19 cellular contexts compared by ENCODE assay signal in genomic region chr17:8890671-8891070, GRCh38. TPM values are rescaled to one million over a fixed set of nuclear protein-coding genes. Genes with fewer than 3 reads are reported as not detected.
DNase-seq lines count a peak whose midpoint lies in the region; ATAC-seq and TF ChIP-seq lines count a peak whose summit lies in the region.
"Had no signal": no experiment of that assay in that cellular context is flagged by ENCODE, and none has a peak within 500 bp of the region (broad histone marks: within the 10 kb centered on the region; RNA-seq: fewer than 3 reads in every experiment).

No MANE protein-coding gene starts in this region.

- no peak overlapping the region for H3K4me3 ChIP-seq in tibial artery
- H3K4me3 ChIP-seq: A549, HAP-1 had no signal

- CTCF ChIA-PET in activated CD8-positive, alpha-beta T cell treated with anti-CD3 and anti-CD28 coated beads, Interleukin-2, amount 10 ng/mL, durations not matched to agents 7 days and 5 days (lab: Charles Lee): interaction anchor here (0.9 to 3.2 kb wide), 4 partner anchors 9 to 107 kb away, joined by 3 to 12 read pairs (median 4); no protein-coding TSS in a partner anchor
- CTCF ChIA-PET in activated CD8-positive, alpha-beta T cell treated with anti-CD3 and anti-CD28 coated beads for 36 hours (lab: Charles Lee): interaction anchor here (1.0 to 1.3 kb wide), 4 partner anchors 10 to 107 kb away, joined by 3 to 5 read pairs (median 4); no protein-coding TSS in a partner anchor

- no peak for DNase-seq in activated CD8-positive, alpha-beta T cell treated with anti-CD3 and anti-CD28 coated beads, Interleukin-2, amount 10 ng/mL, durations not matched to agents 7 days and 5 days
- DNase-seq in activated CD8-positive, alpha-beta T cell treated with anti-CD3 and anti-CD28 coated beads for 36 hours: no peak
- peak; percentile 31 for DNase-seq in natural killer cell treated with Interleukin-12 subunit alpha and Interleukin-12 subunit beta and Interleukin-15 and Interleukin-18, amount 100 ng/mL, for 72 hours (ENCODE audit: low spot score)
- DNase-seq in natural killer cell (no peak), tibial artery (no peak)
- DNase-seq: AML-193; Calu3; CD4-positive, alpha-beta memory T cell; DMS79 treated with DMSO at 0.1 percent for 48 hours; EL had no signal

- H3K27ac ChIP-seq in tibial artery: no peak overlapping the region
- H3K27ac ChIP-seq: 22Rv1, A549, C4-2B had no signal

- peaks cover 65% of the 10 kb centered on the region for H3K36me3 Mint-ChIP-seq in activated CD8-positive, alpha-beta T cell treated with anti-CD3 and anti-CD28 coated beads, Interleukin-2, amount 10 ng/mL, durations not matched to agents 7 days and 5 days (ENCODE audit: low read depth)
- H3K36me3 Mint-ChIP-seq in activated CD8-positive, alpha-beta T cell treated with anti-CD3 and anti-CD28 coated beads for 36 hours (ENCODE audit: low read depth): peaks cover 45% of the 10 kb centered on the region
- peaks cover 15% of the 10 kb centered on the region for H3K36me3 Mint-ChIP-seq in natural killer cell treated with Interleukin-12 subunit alpha and Interleukin-12 subunit beta and Interleukin-15 and Interleukin-18, amount 100 ng/mL, for 72 hours
- H3K36me3 Mint-ChIP-seq in natural killer cell: peaks cover 18% of the 10 kb centered on the region
- H3K36me3 Mint-ChIP-seq in dendritic cell treated with granulocyte-macrophage colony-stimulating factor and Interleukin-4, amounts not matched to agents 40 ng/mL and 50 ng/mL, for 4 days (ENCODE audit: low read depth): peaks cover 100% of the 10 kb centered on the region

- H3K9me3 ChIP-seq in tibial artery: no peaks in the 10 kb centered on the region
- H3K9me3 ChIP-seq: A549, HAP-1 had no signal

- intact Hi-C loops in activated CD8-positive, alpha-beta T cell treated with anti-CD3 and anti-CD28 coated beads for 36 hours (cut with micrococcal nuclease): no loop called here
- intact Hi-C loops in natural killer cell (cut with micrococcal nuclease): no loop called here
- intact Hi-C loops in dendritic cell treated with granulocyte-macrophage colony-stimulating factor and Interleukin-4, amounts not matched to agents 40 ng/mL and 50 ng/mL, for 4 days (cut with micrococcal nuclease): loop anchor here (5.0 to 10.0 kb wide), 2 partner anchors 43 to 86 kb away; no protein-coding TSS in a partner anchor
- intact Hi-C loops in tibial artery (cut with DNase I; ENCODE audit: low total_unique reads): no loop called here

- TF ChIP-seq CTCF in activated CD8-positive, alpha-beta T cell treated with anti-CD3 and anti-CD28 coated beads for 36 hours (IDR thresholded peaks at IDR 0.05): no peak
- no peak for TF ChIP-seq CTCF in natural killer cell (IDR thresholded peaks at IDR 0.05)
- no peak for TF ChIP-seq CTCF in tibial artery (IDR thresholded peaks at IDR 0.05)

- H3K36me3 ChIP-seq in tibial artery: no peaks in the 10 kb centered on the region
- H3K36me3 ChIP-seq: HAP-1 had no signal

- no peak for ATAC-seq in activated CD8-positive, alpha-beta T cell treated with anti-CD3 and anti-CD28 coated beads, Interleukin-2, amount 10 ng/mL, durations not matched to agents 7 days and 5 days
- ATAC-seq in activated CD8-positive, alpha-beta T cell treated with anti-CD3 and anti-CD28 coated beads for 36 hours: no peak
- ATAC-seq in natural killer cell treated with Interleukin-12 subunit alpha and Interleukin-12 subunit beta and Interleukin-15 and Interleukin-18, amount 100 ng/mL, for 72 hours: no peak
- no peak for ATAC-seq in natural killer cell
- no peak for ATAC-seq in GM19035 (IDR thresholded peaks at IDR 0.05; ENCODE audit: unreplicated experiment)
- ATAC-seq in HG03432 (IDR thresholded peaks at IDR 0.05; ENCODE audit: unreplicated experiment): no peak
- ATAC-seq: A549 had no signal

- POLR2A ChIA-PET in activated CD8-positive, alpha-beta T cell treated with anti-CD3 and anti-CD28 coated beads, Interleukin-2, amount 10 ng/mL, durations not matched to agents 7 days and 5 days (lab: Charles Lee): interaction anchor here (1.1 to 1.2 kb wide), 2 partner anchors 10 to 84 kb away, joined by 3 read pairs; no protein-coding TSS in a partner anchor
- POLR2A ChIA-PET in activated CD8-positive, alpha-beta T cell treated with anti-CD3 and anti-CD28 coated beads for 36 hours (lab: Charles Lee): interaction anchor here (1.0 kb wide), 1 partner anchor 16 kb away, joined by 3 read pairs; no protein-coding TSS in a partner anchor

- peak overlapping the region; percentile 25 for H3K27ac Mint-ChIP-seq in activated CD8-positive, alpha-beta T cell treated with anti-CD3 and anti-CD28 coated beads, Interleukin-2, amount 10 ng/mL, durations not matched to agents 7 days and 5 days
- no peak overlapping the region for H3K27ac Mint-ChIP-seq in activated CD8-positive, alpha-beta T cell treated with anti-CD3 and anti-CD28 coated beads for 36 hours
- no peak overlapping the region for H3K27ac Mint-ChIP-seq in natural killer cell treated with Interleukin-12 subunit alpha and Interleukin-12 subunit beta and Interleukin-15 and Interleukin-18, amount 100 ng/mL, for 72 hours
- H3K27ac Mint-ChIP-seq in natural killer cell: no peak overlapping the region
- peak overlapping the region; percentile 11 for H3K27ac Mint-ChIP-seq in dendritic cell treated with granulocyte-macrophage colony-stimulating factor and Interleukin-4, amounts not matched to agents 40 ng/mL and 50 ng/mL, for 4 days

- H3K27me3 ChIP-seq in tibial artery: peaks cover 0 to under 1% of the 10 kb centered on the region in 2 donors

- no peak overlapping the region for H3K4me3 Mint-ChIP-seq in activated CD8-positive, alpha-beta T cell treated with anti-CD3 and anti-CD28 coated beads, Interleukin-2, amount 10 ng/mL, durations not matched to agents 7 days and 5 days
- H3K4me3 Mint-ChIP-seq in activated CD8-positive, alpha-beta T cell treated with anti-CD3 and anti-CD28 coated beads for 36 hours: no peak overlapping the region
- H3K4me3 Mint-ChIP-seq in natural killer cell treated with Interleukin-12 subunit alpha and Interleukin-12 subunit beta and Interleukin-15 and Interleukin-18, amount 100 ng/mL, for 72 hours: no peak overlapping the region
- H3K4me3 Mint-ChIP-seq in natural killer cell: no peak overlapping the region
- no peak overlapping the region for H3K4me3 Mint-ChIP-seq in dendritic cell treated with granulocyte-macrophage colony-stimulating factor and Interleukin-4, amounts not matched to agents 40 ng/mL and 50 ng/mL, for 4 days
- H3K4me3 Mint-ChIP-seq: CD4-positive, alpha-beta memory T cell had no signal

- peaks cover 32% of the 10 kb centered on the region for H3K4me1 Mint-ChIP-seq in activated CD8-positive, alpha-beta T cell treated with anti-CD3 and anti-CD28 coated beads, Interleukin-2, amount 10 ng/mL, durations not matched to agents 7 days and 5 days (ENCODE audit: low read depth)
- H3K4me1 Mint-ChIP-seq in activated CD8-positive, alpha-beta T cell treated with anti-CD3 and anti-CD28 coated beads for 36 hours (ENCODE audit: low read depth): peaks cover 30% of the 10 kb centered on the region
- peaks cover 27 to 34% of the 10 kb centered on the region in 2 donors for H3K4me1 Mint-ChIP-seq in natural killer cell treated with Interleukin-12 subunit alpha and Interleukin-12 subunit beta and Interleukin-15 and Interleukin-18, amount 100 ng/mL, for 72 hours (ENCODE audit: low read depth in 2 of 2)
- H3K4me1 Mint-ChIP-seq in natural killer cell: peaks cover 17 to 29% of the 10 kb centered on the region in 2 donors
- H3K4me1 Mint-ChIP-seq in dendritic cell treated with granulocyte-macrophage colony-stimulating factor and Interleukin-4, amounts not matched to agents 40 ng/mL and 50 ng/mL, for 4 days (ENCODE audit: low read depth): peaks cover 47% of the 10 kb centered on the region

- H3K27me3 Mint-ChIP-seq in activated CD8-positive, alpha-beta T cell treated with anti-CD3 and anti-CD28 coated beads, Interleukin-2, amount 10 ng/mL, durations not matched to agents 7 days and 5 days (ENCODE audit: low read depth): no peaks in the 10 kb centered on the region
- no peaks in the 10 kb centered on the region for H3K27me3 Mint-ChIP-seq in activated CD8-positive, alpha-beta T cell treated with anti-CD3 and anti-CD28 coated beads for 36 hours
- no peaks in the 10 kb centered on the region for H3K27me3 Mint-ChIP-seq in natural killer cell treated with Interleukin-12 subunit alpha and Interleukin-12 subunit beta and Interleukin-15 and Interleukin-18, amount 100 ng/mL, for 72 hours
- H3K27me3 Mint-ChIP-seq in natural killer cell (ENCODE audit: low read depth in 2 of 2): no peaks in the 10 kb centered on the region
- no peaks in the 10 kb centered on the region for H3K27me3 Mint-ChIP-seq in dendritic cell treated with granulocyte-macrophage colony-stimulating factor and Interleukin-4, amounts not matched to agents 40 ng/mL and 50 ng/mL, for 4 days
- H3K27me3 Mint-ChIP-seq: CD4-positive, alpha-beta memory T cell had no signal

- H3K4me1 ChIP-seq in tibial artery: peaks cover 0 to 4% (median 0%) of the 10 kb centered on the region in 4 donors
- H3K4me1 ChIP-seq: HAP-1 had no signal

- H3K9me3 Mint-ChIP-seq in activated CD8-positive, alpha-beta T cell treated with anti-CD3 and anti-CD28 coated beads, Interleukin-2, amount 10 ng/mL, durations not matched to agents 7 days and 5 days (ENCODE audit: insufficient read depth): no peaks in the 10 kb centered on the region
- H3K9me3 Mint-ChIP-seq in activated CD8-positive, alpha-beta T cell treated with anti-CD3 and anti-CD28 coated beads for 36 hours: no peaks in the 10 kb centered on the region
- H3K9me3 Mint-ChIP-seq in natural killer cell treated with Interleukin-12 subunit alpha and Interleukin-12 subunit beta and Interleukin-15 and Interleukin-18, amount 100 ng/mL, for 72 hours: no peaks in the 10 kb centered on the region
- no peaks in the 10 kb centered on the region for H3K9me3 Mint-ChIP-seq in natural killer cell
- H3K9me3 Mint-ChIP-seq in dendritic cell treated with granulocyte-macrophage colony-stimulating factor and Interleukin-4, amounts not matched to agents 40 ng/mL and 50 ng/mL, for 4 days: peaks cover 11% of the 10 kb centered on the region

RNA-seq across cellular contexts. Expression of gene PIK3R6, which starts 23.2 kb away (rescaled TPM):
- 10 to 100 TPM; 18.3 to 20.7 TPM for total RNA-seq in activated CD8-positive, alpha-beta T cell treated with anti-CD3 and anti-CD28 coated beads, Interleukin-2, amount 10 ng/mL, durations not matched to agents 7 days and 5 days
- 1 to 10 TPM; 3.8 to 3.9 TPM for total RNA-seq in activated CD8-positive, alpha-beta T cell treated with anti-CD3 and anti-CD28 coated beads for 36 hours
- 1 to 10 TPM in 1 of 2 donors, under 1 TPM in 1; 0.81 to 6.2 TPM for total RNA-seq in natural killer cell treated with Interleukin-12 subunit alpha and Interleukin-12 subunit beta and Interleukin-15 and Interleukin-18, amount 100 ng/mL, for 72 hours
- 1 to 10 TPM in 2 of 3 donors, under 1 TPM in 1; 0.84 to 6.3 (median 1.4) TPM for total RNA-seq in natural killer cell
- total RNA-seq: Calu3, G401, HT-29 had no signal

Comparison
In these comparisons a context has a peak if more than half of its experiments do, and no peak if none do; other contexts are left out.
1. H3K27ac Mint-ChIP-seq: peak in activated CD8-positive, alpha-beta T cell treated with anti-CD3 and anti-CD28 coated beads, Interleukin-2, amount 10 ng/mL, durations not matched to agents 7 days and 5 days (single experiment) and dendritic cell treated with granulocyte-macrophage colony-stimulating factor and Interleukin-4, amounts not matched to agents 40 ng/mL and 50 ng/mL, for 4 days (single experiment); none in activated CD8-positive, alpha-beta T cell treated with anti-CD3 and anti-CD28 coated beads for 36 hours (single experiment), natural killer cell treated with Interleukin-12 subunit alpha and Interleukin-12 subunit beta and Interleukin-15 and Interleukin-18, amount 100 ng/mL, for 72 hours (0 of 2) and natural killer cell (0 of 2).